ENCODE assay signal across 9 cellular contexts in the genomic region with DNA sequence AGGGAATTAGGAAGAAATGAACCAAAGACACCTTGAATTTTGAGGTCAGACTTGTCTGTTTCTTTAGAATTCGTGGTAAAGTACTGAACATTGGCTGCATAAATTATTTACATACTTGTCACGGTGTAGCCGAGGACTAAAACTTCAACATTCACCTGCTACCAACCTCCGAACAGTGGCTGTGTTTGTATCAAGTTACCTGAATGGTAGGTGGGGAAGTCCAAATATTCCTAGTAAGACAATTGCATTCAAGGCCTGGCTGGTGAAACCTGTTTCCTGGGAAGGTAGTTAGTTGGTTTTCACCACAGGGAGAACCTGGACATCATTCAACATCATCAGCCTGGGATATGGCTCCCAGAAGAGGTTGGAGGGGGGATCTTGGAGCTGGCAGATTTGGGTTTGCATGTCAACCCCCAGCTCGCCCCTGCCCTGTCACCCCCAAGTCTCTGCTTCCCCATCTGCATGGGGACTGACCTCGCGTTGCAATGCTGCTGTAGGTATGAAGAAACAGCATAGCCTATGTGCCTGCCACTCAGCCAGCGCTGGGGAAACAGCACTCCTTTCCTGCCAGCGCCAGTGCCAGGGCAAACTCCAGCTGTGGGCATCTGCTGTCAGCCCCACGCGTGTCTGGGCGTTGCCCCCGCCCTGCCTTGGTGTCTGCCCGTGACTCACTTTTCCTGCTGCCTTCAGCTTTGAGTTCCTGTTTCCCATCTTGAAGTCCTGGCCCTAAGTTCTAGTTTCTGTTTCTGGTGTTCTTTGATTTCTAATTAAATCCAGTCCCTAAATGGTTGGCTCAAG. TPM values are rescaled to one million over a fixed set of nuclear protein-coding genes. Genes with fewer than 3 reads are reported as not detected.
DNase-seq lines count a peak whose midpoint lies in the region; ATAC-seq and TF ChIP-seq lines count a peak whose summit lies in the region.
"Had no signal": no experiment of that assay in that cellular context is flagged by ENCODE, and none has a peak within 500 bp of the region (broad histone marks: within the 10 kb centered on the region; RNA-seq: fewer than 3 reads in every experiment).

No MANE protein-coding gene starts in this region.

- H3K27ac Mint-ChIP-seq in chondrocyte (ENCODE audit: unreplicated experiment): peak overlapping the region; percentile 4
- H3K27ac Mint-ChIP-seq: activated naive CD4-positive, alpha-beta T cell treated with anti-CD3 and anti-CD28 coated beads, Interleukin-2, amount 50 U/mL, for 24 hours had no signal

- no peak overlapping the region for H3K4me3 ChIP-seq in mucosa of descending colon

- H3K4me1 ChIP-seq in mucosa of descending colon (ENCODE audit: low read depth): no peaks in the 10 kb centered on the region

- no peaks in the 10 kb centered on the region for H3K36me3 ChIP-seq in mucosa of descending colon (ENCODE audit: low read depth)

- peak; percentile 52 for DNase-seq in AG09319 (ENCODE audit: extremely low read depth, low read depth)
- DNase-seq in OCI-M1 (lab: John Stamatoyannopoulos, UW): peak; percentile 49
- no peak for DNase-seq in chondrocyte (ENCODE audit: low spot score)
- DNase-seq in mucosa of descending colon: peak; percentile 35 to 82 (median 44)
- DNase-seq in NCI-H1436 (lab: John Stamatoyannopoulos, UW): no peak
- DNase-seq in islet precursor cell: no peak
- DNase-seq in SHP77 treated with DMSO at 0.1 percent for 48 hours (lab: John Stamatoyannopoulos, UW): no peak

- no peak overlapping the region for H3K4me3 Mint-ChIP-seq in chondrocyte (ENCODE audit: unreplicated experiment)
- H3K4me3 Mint-ChIP-seq: activated naive CD4-positive, alpha-beta T cell treated with anti-CD3 and anti-CD28 coated beads, Interleukin-2, amount 50 U/mL, for 24 hours had no signal

- H3K9me3 ChIP-seq in mucosa of descending colon: no peaks in the 10 kb centered on the region

- ATAC-seq in GM19452 (IDR thresholded peaks at IDR 0.05; ENCODE audit: unreplicated experiment) (peak; percentile 38), mucosa of descending colon (peak; percentile 94)

- H3K9me3 Mint-ChIP-seq in chondrocyte (ENCODE audit: low read depth): no peaks in the 10 kb centered on the region
- H3K9me3 Mint-ChIP-seq: activated naive CD4-positive, alpha-beta T cell treated with anti-CD3 and anti-CD28 coated beads, Interleukin-2, amount 50 U/mL, for 24 hours had no signal

- peaks cover 7% of the 10 kb centered on the region for H3K4me1 Mint-ChIP-seq in chondrocyte (ENCODE audit: low read depth)

- TF ChIP-seq CTCF in AG09319 (IDR thresholded peaks at IDR 0.05; ENCODE audit: low read depth, low read length) (no peak), chondrocyte (IDR thresholded peaks at IDR 0.05) (no peak), mucosa of descending colon (IDR thresholded peaks at IDR 0.05) (no peak)

- no peaks in the 10 kb centered on the region for H3K36me3 Mint-ChIP-seq in chondrocyte (ENCODE audit: low read depth)
- H3K36me3 Mint-ChIP-seq: activated naive CD4-positive, alpha-beta T cell treated with anti-CD3 and anti-CD28 coated beads, Interleukin-2, amount 50 U/mL, for 24 hours had no signal

- intact Hi-C loops in mucosa of descending colon (cut with DNase I, micrococcal nuclease): no loop called here

- H3K27me3 Mint-ChIP-seq in chondrocyte (ENCODE audit: low read depth): no peaks in the 10 kb centered on the region
- H3K27me3 Mint-ChIP-seq: activated naive CD4-positive, alpha-beta T cell treated with anti-CD3 and anti-CD28 coated beads, Interleukin-2, amount 50 U/mL, for 24 hours had no signal

RNA-seq across cellular contexts. Expression of gene LARP4B, which starts 12.7 kb away (rescaled TPM):
- total RNA-seq in chondrocyte: 57.4 to 72.0 TPM (median 67.1 TPM) in 3 replicates
- total RNA-seq in mucosa of descending colon: 100 to 1,000 TPM in 2 of 3 donors, 10 to 100 TPM in 1; 97.5 to 155 (median 116) TPM

RNA-seq across cellular contexts. Expression of gene GTPBP4, which starts 44.0 kb away (rescaled TPM):
- 48.5 to 57.8 TPM (median 54.8 TPM) in 3 replicates for total RNA-seq in chondrocyte
- total RNA-seq in mucosa of descending colon: 10 to 100 TPM; 19.2 to 27.8 (median 26.6) TPM

Comparison
In these comparisons a context has a peak if more than half of its experiments do, and no peak if none do; other contexts are left out.
1. DNase-seq: peak in AG09319 (single experiment), OCI-M1 (single experiment) and mucosa of descending colon (3 of 3); none in chondrocyte (single experiment), NCI-H1436 (single experiment), islet precursor cell (single experiment) and SHP77 treated with DMSO at 0.1 percent for 48 hours (single experiment).